In the genomic region with DNA sequence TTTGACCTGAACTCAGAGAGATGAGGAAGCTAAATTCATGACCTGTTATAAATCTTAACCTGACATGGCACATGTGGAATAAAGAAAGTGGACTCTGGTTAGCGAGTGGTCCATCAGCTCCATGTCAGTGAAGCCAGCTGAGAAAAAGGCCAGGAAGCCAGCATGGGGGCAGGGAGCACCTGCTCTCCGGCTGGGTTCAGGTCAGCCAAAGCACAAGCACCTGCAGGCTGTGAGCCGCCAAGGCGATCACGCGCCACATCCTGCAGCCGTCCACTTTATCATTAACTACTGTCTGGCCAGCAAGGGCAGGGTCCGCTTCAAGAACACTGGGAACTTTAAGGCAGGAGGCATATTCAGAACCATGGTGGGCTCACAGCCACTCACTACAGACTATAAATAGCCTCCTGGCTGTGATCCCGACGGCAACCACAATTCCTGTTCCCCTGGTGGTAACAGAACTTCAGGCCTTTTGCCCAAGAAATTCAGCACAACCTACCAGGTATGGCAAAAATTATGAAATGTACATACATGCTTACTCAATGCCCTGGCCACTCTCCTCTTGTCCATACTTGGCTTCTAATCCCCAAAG, we compare ENCODE assay signal across 1 cellular context.
TF ChIP-seq lines count a peak whose summit lies in the region.

No MANE protein-coding gene starts in this region.

TF ChIP-seq in HepG2, 621 proteins besides CTCF, POLR2A, EP300 and RAD21 (continued from another document and continues in another):
- TF ChIP-seq, protein P1, sequence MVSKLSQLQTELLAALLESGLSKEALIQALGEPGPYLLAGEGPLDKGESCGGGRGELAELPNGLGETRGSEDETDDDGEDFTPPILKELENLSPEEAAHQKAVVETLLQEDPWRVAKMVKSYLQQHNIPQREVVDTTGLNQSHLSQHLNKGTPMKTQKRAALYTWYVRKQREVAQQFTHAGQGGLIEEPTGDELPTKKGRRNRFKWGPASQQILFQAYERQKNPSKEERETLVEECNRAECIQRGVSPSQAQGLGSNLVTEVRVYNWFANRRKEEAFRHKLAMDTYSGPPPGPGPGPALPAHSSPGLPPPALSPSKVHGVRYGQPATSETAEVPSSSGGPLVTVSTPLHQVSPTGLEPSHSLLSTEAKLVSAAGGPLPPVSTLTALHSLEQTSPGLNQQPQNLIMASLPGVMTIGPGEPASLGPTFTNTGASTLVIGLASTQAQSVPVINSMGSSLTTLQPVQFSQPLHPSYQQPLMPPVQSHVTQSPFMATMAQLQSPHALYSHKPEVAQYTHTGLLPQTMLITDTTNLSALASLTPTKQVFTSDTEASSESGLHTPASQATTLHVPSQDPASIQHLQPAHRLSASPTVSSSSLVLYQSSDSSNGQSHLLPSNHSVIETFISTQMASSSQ (IDR thresholded peaks at IDR 0.05; ENCODE audit: low read depth): peak; percentile 71; the same call in 1 of the 2 replicates
- TF ChIP-seq, protein P1 (CRISPR knock-in tag; IDR thresholded peaks at IDR 0.05; ENCODE audit: borderline replicate concordance): no peak
- TF ChIP-seq CEBPB (IDR thresholded peaks at IDR 0.05; ENCODE audit: borderline replicate concordance, low read depth, low read length): peak; percentile 89
- TF ChIP-seq ZNF614 (CRISPR knock-in tag; IDR thresholded peaks at IDR 0.05; ENCODE audit: borderline replicate concordance): peak; percentile 99
- no peak for TF ChIP-seq ZNF326 (CRISPR knock-in tag; IDR thresholded peaks at IDR 0.05; ENCODE audit: borderline replicate concordance)
- peak; percentile 85 for TF ChIP-seq ETV5 (CRISPR knock-in tag; IDR thresholded peaks at IDR 0.05; ENCODE audit: borderline replicate concordance)
- TF ChIP-seq ZNF605 (CRISPR knock-in tag; IDR thresholded peaks at IDR 0.05): peak; percentile 85
- TF ChIP-seq KMT2A (CRISPR knock-in tag; IDR thresholded peaks at IDR 0.05): peak; percentile 84
- TF ChIP-seq GZF1 (CRISPR knock-in tag; IDR thresholded peaks at IDR 0.05): peak; percentile 88
- TF ChIP-seq, protein P2, sequence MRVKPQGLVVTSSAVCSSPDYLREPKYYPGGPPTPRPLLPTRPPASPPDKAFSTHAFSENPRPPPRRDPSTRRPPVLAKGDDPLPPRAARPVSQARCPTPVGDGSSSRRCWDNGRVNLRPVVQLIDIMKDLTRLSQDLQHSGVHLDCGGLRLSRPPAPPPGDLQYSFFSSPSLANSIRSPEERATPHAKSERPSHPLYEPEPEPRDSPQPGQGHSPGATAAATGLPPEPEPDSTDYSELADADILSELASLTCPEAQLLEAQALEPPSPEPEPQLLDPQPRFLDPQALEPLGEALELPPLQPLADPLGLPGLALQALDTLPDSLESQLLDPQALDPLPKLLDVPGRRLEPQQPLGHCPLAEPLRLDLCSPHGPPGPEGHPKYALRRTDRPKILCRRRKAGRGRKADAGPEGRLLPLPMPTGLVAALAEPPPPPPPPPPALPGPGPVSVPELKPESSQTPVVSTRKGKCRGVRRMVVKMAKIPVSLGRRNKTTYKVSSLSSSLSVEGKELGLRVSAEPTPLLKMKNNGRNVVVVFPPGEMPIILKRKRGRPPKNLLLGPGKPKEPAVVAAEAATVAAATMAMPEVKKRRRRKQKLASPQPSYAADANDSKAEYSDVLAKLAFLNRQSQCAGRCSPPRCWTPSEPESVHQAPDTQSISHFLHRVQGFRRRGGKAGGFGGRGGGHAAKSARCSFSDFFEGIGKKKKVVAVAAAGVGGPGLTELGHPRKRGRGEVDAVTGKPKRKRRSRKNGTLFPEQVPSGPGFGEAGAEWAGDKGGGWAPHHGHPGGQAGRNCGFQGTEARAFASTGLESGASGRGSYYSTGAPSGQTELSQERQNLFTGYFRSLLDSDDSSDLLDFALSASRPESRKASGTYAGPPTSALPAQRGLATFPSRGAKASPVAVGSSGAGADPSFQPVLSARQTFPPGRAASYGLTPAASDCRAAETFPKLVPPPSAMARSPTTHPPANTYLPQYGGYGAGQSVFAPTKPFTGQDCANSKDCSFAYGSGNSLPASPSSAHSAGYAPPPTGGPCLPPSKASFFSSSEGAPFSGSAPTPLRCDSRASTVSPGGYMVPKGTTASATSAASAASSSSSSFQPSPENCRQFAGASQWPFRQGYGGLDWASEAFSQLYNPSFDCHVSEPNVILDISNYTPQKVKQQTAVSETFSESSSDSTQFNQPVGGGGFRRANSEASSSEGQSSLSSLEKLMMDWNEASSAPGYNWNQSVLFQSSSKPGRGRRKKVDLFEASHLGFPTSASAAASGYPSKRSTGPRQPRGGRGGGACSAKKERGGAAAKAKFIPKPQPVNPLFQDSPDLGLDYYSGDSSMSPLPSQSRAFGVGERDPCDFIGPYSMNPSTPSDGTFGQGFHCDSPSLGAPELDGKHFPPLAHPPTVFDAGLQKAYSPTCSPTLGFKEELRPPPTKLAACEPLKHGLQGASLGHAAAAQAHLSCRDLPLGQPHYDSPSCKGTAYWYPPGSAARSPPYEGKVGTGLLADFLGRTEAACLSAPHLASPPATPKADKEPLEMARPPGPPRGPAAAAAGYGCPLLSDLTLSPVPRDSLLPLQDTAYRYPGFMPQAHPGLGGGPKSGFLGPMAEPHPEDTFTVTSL (CRISPR knock-in tag; IDR thresholded peaks at IDR 0.05; ENCODE audit: borderline replicate concordance): peak; percentile 88
- TF ChIP-seq, protein P3, sequence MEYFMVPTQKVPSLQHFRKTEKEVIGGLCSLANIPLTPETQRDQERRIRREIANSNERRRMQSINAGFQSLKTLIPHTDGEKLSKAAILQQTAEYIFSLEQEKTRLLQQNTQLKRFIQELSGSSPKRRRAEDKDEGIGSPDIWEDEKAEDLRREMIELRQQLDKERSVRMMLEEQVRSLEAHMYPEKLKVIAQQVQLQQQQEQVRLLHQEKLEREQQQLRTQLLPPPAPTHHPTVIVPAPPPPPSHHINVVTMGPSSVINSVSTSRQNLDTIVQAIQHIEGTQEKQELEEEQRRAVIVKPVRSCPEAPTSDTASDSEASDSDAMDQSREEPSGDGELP (IDR thresholded peaks at IDR 0.05; ENCODE audit: borderline replicate concordance, low read depth): peak; percentile 87
- 0 out of 2 replicates have a peak, but pooled peaks have one; percentile 52 for TF ChIP-seq SKIL (CRISPR knock-in tag; IDR thresholded peaks at IDR 0.05; ENCODE audit: borderline replicate concordance)
- peak; percentile 32; the same call in 1 of the 2 replicates for TF ChIP-seq ZNF839 (CRISPR knock-in tag; IDR thresholded peaks at IDR 0.05; ENCODE audit: borderline replicate concordance)
- TF ChIP-seq, protein P4, sequence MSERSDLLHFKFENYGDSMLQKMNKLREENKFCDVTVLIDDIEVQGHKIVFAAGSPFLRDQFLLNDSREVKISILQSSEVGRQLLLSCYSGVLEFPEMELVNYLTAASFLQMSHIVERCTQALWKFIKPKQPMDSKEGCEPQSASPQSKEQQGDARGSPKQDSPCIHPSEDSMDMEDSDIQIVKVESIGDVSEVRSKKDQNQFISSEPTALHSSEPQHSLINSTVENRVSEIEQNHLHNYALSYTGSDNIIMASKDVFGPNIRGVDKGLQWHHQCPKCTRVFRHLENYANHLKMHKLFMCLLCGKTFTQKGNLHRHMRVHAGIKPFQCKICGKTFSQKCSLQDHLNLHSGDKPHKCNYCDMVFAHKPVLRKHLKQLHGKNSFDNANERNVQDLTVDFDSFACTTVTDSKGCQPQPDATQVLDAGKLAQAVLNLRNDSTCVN (CRISPR knock-in tag; IDR thresholded peaks at IDR 0.05; ENCODE audit: borderline replicate concordance): peak; percentile 65; the same call in 1 of the 2 replicates
- TF ChIP-seq DBP (CRISPR knock-in tag; IDR thresholded peaks at IDR 0.05; ENCODE audit: not compliant biosample characterization): no peak
- TF ChIP-seq GABPA (IDR thresholded peaks at IDR 0.05; ENCODE audit: low read depth, low read length): no peak
- 0 out of 2 replicates have a peak, but pooled peaks have one; percentile 38 for TF ChIP-seq GABPA (CRISPR knock-in tag; IDR thresholded peaks at IDR 0.05; ENCODE audit: low read depth)
- no peak for TF ChIP-seq ADNP (CRISPR knock-in tag; IDR thresholded peaks at IDR 0.05)
- TF ChIP-seq, protein P5, sequence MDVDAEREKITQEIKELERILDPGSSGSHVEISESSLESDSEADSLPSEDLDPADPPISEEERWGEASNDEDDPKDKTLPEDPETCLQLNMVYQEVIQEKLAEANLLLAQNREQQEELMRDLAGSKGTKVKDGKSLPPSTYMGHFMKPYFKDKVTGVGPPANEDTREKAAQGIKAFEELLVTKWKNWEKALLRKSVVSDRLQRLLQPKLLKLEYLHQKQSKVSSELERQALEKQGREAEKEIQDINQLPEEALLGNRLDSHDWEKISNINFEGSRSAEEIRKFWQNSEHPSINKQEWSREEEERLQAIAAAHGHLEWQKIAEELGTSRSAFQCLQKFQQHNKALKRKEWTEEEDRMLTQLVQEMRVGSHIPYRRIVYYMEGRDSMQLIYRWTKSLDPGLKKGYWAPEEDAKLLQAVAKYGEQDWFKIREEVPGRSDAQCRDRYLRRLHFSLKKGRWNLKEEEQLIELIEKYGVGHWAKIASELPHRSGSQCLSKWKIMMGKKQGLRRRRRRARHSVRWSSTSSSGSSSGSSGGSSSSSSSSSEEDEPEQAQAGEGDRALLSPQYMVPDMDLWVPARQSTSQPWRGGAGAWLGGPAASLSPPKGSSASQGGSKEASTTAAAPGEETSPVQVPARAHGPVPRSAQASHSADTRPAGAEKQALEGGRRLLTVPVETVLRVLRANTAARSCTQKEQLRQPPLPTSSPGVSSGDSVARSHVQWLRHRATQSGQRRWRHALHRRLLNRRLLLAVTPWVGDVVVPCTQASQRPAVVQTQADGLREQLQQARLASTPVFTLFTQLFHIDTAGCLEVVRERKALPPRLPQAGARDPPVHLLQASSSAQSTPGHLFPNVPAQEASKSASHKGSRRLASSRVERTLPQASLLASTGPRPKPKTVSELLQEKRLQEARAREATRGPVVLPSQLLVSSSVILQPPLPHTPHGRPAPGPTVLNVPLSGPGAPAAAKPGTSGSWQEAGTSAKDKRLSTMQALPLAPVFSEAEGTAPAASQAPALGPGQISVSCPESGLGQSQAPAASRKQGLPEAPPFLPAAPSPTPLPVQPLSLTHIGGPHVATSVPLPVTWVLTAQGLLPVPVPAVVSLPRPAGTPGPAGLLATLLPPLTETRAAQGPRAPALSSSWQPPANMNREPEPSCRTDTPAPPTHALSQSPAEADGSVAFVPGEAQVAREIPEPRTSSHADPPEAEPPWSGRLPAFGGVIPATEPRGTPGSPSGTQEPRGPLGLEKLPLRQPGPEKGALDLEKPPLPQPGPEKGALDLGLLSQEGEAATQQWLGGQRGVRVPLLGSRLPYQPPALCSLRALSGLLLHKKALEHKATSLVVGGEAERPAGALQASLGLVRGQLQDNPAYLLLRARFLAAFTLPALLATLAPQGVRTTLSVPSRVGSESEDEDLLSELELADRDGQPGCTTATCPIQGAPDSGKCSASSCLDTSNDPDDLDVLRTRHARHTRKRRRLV (CRISPR knock-in tag; IDR thresholded peaks at IDR 0.05): peak; percentile 86
- peak; percentile 49; the same call in 1 of the 2 replicates for TF ChIP-seq ZMYM2 (CRISPR knock-in tag; IDR thresholded peaks at IDR 0.05)
- TF ChIP-seq, protein P6, sequence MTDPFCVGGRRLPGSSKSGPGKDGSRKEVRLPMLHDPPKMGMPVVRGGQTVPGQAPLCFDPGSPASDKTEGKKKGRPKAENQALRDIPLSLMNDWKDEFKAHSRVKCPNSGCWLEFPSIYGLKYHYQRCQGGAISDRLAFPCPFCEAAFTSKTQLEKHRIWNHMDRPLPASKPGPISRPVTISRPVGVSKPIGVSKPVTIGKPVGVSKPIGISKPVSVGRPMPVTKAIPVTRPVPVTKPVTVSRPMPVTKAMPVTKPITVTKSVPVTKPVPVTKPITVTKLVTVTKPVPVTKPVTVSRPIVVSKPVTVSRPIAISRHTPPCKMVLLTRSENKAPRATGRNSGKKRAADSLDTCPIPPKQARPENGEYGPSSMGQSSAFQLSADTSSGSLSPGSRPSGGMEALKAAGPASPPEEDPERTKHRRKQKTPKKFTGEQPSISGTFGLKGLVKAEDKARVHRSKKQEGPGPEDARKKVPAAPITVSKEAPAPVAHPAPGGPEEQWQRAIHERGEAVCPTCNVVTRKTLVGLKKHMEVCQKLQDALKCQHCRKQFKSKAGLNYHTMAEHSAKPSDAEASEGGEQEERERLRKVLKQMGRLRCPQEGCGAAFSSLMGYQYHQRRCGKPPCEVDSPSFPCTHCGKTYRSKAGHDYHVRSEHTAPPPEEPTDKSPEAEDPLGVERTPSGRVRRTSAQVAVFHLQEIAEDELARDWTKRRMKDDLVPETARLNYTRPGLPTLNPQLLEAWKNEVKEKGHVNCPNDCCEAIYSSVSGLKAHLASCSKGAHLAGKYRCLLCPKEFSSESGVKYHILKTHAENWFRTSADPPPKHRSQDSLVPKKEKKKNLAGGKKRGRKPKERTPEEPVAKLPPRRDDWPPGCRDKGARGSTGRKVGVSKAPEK (CRISPR knock-in tag; IDR thresholded peaks at IDR 0.05; ENCODE audit: borderline replicate concordance): peak; percentile 92; the same call in 1 of the 2 replicates
- TF ChIP-seq ZFP90 (CRISPR knock-in tag; IDR thresholded peaks at IDR 0.05; ENCODE audit: borderline replicate concordance): no peak; the same call in 1 of the 2 replicates
- peak; percentile 37; the same call in 1 of the 2 replicates for TF ChIP-seq SP5 (CRISPR knock-in tag; IDR thresholded peaks at IDR 0.05; ENCODE audit: borderline replicate concordance, low read depth)
- TF ChIP-seq GATAD2A (CRISPR knock-in tag; IDR thresholded peaks at IDR 0.05): peak; percentile 88
